ENCODE assay signal across 14 cellular contexts in the genomic region with DNA sequence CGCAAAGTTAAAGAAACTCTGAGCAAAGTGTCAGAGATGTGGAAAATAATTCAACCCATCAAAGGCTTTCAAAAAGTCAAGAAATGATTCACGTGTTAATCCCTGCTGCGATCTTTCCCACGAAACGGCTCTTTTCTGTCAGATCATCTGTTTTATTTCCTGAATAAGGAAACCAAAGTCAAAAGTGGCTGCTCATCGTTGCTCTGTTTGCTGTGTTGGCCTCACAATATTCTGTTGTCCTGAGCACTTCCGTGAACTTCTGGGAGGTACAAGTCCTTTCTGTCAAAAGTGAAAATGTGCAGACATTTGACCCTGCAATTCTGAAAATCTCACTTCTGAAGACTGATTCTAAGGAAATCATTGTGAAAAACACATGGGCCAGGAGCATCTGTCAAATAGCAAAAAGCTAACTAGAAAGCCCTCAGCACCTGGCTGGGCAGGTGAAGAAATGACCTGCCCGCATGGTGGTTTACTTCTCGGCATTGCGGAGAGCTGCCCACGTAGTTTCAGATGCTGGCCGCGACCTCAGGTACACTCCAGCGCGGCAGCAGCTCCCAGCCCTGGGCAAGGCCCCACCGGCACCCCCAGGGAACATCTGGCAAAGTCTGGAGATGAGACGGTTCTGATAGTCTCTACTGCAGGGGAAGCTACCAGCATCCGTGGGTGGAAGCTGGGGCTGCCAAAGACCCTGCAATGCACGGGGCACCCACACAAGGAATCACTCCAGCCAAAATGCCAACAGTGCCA. TPM values are rescaled to one million over a fixed set of nuclear protein-coding genes. Genes with fewer than 3 reads are reported as not detected.
DNase-seq lines count a peak whose midpoint lies in the region; ATAC-seq, FAIRE-seq and TF ChIP-seq lines count a peak whose summit lies in the region.
"Had no signal": no experiment of that assay in that cellular context is flagged by ENCODE, and none has a peak within 500 bp of the region (broad histone marks: within the 10 kb centered on the region; RNA-seq: fewer than 3 reads in every experiment).

No MANE protein-coding gene starts in this region.

- DNase-seq in Right ventricle myocardium superior (peak; percentile 13), right atrium auricular region (ENCODE audit: low spot score) (no peak), T-helper 17 cell (no peak), kidney (peak; percentile 43), type B pancreatic cell (ENCODE audit: extremely low spot score, unreplicated experiment) (peak; percentile 44), NCI-H187 treated with DMSO at 0.1 percent for 48 hours (lab: John Stamatoyannopoulos, UW) (no peak), NAMALWA (ENCODE audit: low spot score) (no peak)
- DNase-seq: NCI-H2081, NCI-H524, substantia nigra had no signal

- intact Hi-C loops in Right ventricle myocardium superior (cut with DNase I): no loop called here
- intact Hi-C loops in kidney (cut with DNase I): no loop called here

- H3K27me3 Mint-ChIP-seq in T-helper 17 cell (peaks cover 6% of the 10 kb centered on the region), type B pancreatic cell (no peaks in the 10 kb centered on the region)

- no peaks in the 10 kb centered on the region for H3K4me1 ChIP-seq in right atrium auricular region
- H3K4me1 ChIP-seq in kidney (ENCODE audit: control insufficient read depth in 1 of 2, insufficient read depth in 1 of 2, low read depth in 1 of 2, low read length in 2 of 2): no peaks in the 10 kb centered on the region
- H3K4me1 ChIP-seq: parathyroid adenoma had no signal

- H3K36me3 Mint-ChIP-seq in T-helper 17 cell (ENCODE audit: low read depth): no peaks in the 10 kb centered on the region
- H3K36me3 Mint-ChIP-seq in type B pancreatic cell: no peaks in the 10 kb centered on the region

- H3K27ac Mint-ChIP-seq in T-helper 17 cell: peak overlapping the region; percentile 90
- H3K27ac Mint-ChIP-seq in type B pancreatic cell: no peak overlapping the region

- H3K9me3 ChIP-seq in right atrium auricular region: no peaks in the 10 kb centered on the region
- H3K9me3 ChIP-seq in T-helper 17 cell (ENCODE audit: control insufficient read depth, low read length, poor library complexity, severe bottlenecking): no peaks in the 10 kb centered on the region
- H3K9me3 ChIP-seq in kidney (ENCODE audit: control insufficient read depth in 1 of 2, low read length in 2 of 2): no peaks in the 10 kb centered on the region

- H3K4me1 Mint-ChIP-seq in T-helper 17 cell (peaks cover 27% of the 10 kb centered on the region), type B pancreatic cell (ENCODE audit: unreplicated experiment) (peaks cover 5% of the 10 kb centered on the region)

- ATAC-seq in Right ventricle myocardium superior (ENCODE audit: poor library complexity) (no peak), T-helper 17 cell (no peak), GM21447 (IDR thresholded peaks at IDR 0.05; ENCODE audit: unreplicated experiment) (no peak)

- H3K27me3 ChIP-seq in right atrium auricular region: no peaks in the 10 kb centered on the region

- no peaks in the 10 kb centered on the region for H3K36me3 ChIP-seq in right atrium auricular region
- no peaks in the 10 kb centered on the region for H3K36me3 ChIP-seq in kidney (ENCODE audit: control insufficient read depth in 1 of 2, insufficient read depth in 2 of 2, low read length in 2 of 2)

- H3K9ac ChIP-seq in kidney (ENCODE audit: low read length in 2 of 2): no peak overlapping the region
- H3K9ac ChIP-seq: parathyroid adenoma had no signal

- no peak for TF ChIP-seq CTCF in right atrium auricular region (IDR thresholded peaks at IDR 0.05)
- no peak for TF ChIP-seq CTCF in kidney (IDR thresholded peaks at IDR 0.05; ENCODE audit: borderline replicate concordance, extremely low read depth, insufficient read depth)
- no peak for TF ChIP-seq CTCF in type B pancreatic cell (conservative IDR thresholded peaks at IDR 0.05)

- FAIRE-seq in kidney (lab: Jason Lieb, UNC): no peak

- peak overlapping the region; percentile 92 for H3K4me3 Mint-ChIP-seq in T-helper 17 cell
- no peak overlapping the region for H3K4me3 Mint-ChIP-seq in type B pancreatic cell

- H3K27ac ChIP-seq in right atrium auricular region: no peak overlapping the region
- H3K27ac ChIP-seq in kidney (ENCODE audit: low read depth in 2 of 2, low read length in 2 of 2): no peak overlapping the region
- H3K27ac ChIP-seq: HL-60, parathyroid adenoma had no signal

- no peaks in the 10 kb centered on the region for H3K9me3 Mint-ChIP-seq in type B pancreatic cell

- H3K4me3 ChIP-seq in right atrium auricular region (no peak overlapping the region), kidney (ENCODE audit: low read length in 2 of 2) (no peak overlapping the region)
- H3K4me3 ChIP-seq: lung had no signal

RNA-seq across cellular contexts. Expression of a gene that starts 31.9 kb away (rescaled TPM):
- total RNA-seq in Right ventricle myocardium superior: 154 TPM
- total RNA-seq in right atrium auricular region: 100 to 1,000 TPM in 1 of 2 donors, 10 to 100 TPM in 1; 77.4 to 103 TPM
- total RNA-seq in T-helper 17 cell: 1 to 10 TPM; 1.5 to 1.7 TPM
- total RNA-seq in kidney: 124 TPM
- polyA plus RNA-seq in kidney (ENCODE audit: insufficient read depth, low read depth, low replicate concordance): 18.4 TPM
- 58.0 and 78.0 TPM in 2 replicates for total RNA-seq in type B pancreatic cell (ENCODE audit: low replicate concordance)

Comparison
In these comparisons a context has a peak if more than half of its experiments do, and no peak if none do; other contexts are left out.
1. DNase-seq: peak in Right ventricle myocardium superior (single experiment), kidney (single experiment) and type B pancreatic cell (single experiment); none in right atrium auricular region (single experiment), T-helper 17 cell (0 of 3), NCI-H187 treated with DMSO at 0.1 percent for 48 hours (single experiment) and NAMALWA (single experiment).
2. RNA of a gene that starts 31.9 kb away (total RNA-seq): 154 TPM in Right ventricle myocardium superior (single experiment), 124 TPM in kidney (single experiment), 77.4 to 103 TPM in right atrium auricular region and 58.0 to 78.0 TPM in type B pancreatic cell; 1.5 to 1.7 TPM in T-helper 17 cell; every median in the first group is over 10 times any median in the second.